Comparison of ENCODE assay signal across 11 cellular contexts in the genomic region with DNA sequence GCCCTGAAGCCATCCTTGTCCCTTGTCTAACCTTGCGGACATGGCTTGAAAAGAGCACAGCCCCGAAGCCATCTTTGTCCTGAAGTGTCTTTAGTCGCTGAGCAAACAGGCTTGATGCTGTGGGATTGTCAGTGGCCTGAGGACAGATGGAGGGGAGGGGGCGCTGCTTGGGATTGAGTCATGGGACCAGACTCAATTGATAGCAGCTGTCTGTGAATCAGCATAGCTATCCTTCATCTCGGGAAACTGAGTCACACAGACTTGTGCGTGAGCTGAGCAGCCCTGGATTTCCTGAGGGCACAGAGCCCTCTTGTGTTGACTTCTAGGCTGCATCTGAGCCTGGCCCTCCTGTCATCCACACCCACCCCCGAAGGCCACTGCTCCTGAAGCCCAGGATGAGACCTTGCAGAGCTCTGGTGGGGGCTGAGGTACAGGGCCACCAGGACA. TPM values are rescaled to one million over a fixed set of nuclear protein-coding genes. Genes with fewer than 3 reads are reported as not detected.
A peak's percentile ranks its signal among the peaks of the same experiment; 100 is the strongest.
DNase-seq lines count a peak whose midpoint lies in the region; FAIRE-seq and TF ChIP-seq lines count a peak whose summit lies in the region.
"Had no signal": no experiment of that assay in that cellular context is flagged by ENCODE, and none has a peak within 500 bp of the region (broad histone marks: within the 10 kb centered on the region; RNA-seq: fewer than 3 reads in every experiment).

No MANE protein-coding gene starts in this region.

- H3K9me3 Mint-ChIP-seq in activated naive CD4-positive, alpha-beta T cell treated with anti-CD3 and anti-CD28 coated beads for 36 hours, result no peaks in the 10 kb centered on the region
- H3K9me3 Mint-ChIP-seq: activated B cell treated with CpG ODN at 0.5 μM for 24 hours had no signal

- intact Hi-C loops in activated naive CD4-positive, alpha-beta T cell treated with anti-CD3 and anti-CD28 coated beads for 36 hours (cut with micrococcal nuclease), result no loop called here
- intact Hi-C loops in adrenal gland (cut with DNase I), result no loop called here

- no peaks in the 10 kb centered on the region for H3K9me2 ChIP-seq in Karpas-422 (replicated peaks; ENCODE audit: insufficient read depth, low read length)

- H3K9me3 ChIP-seq in Karpas-422 (ENCODE audit: low read length) (no peaks in the 10 kb centered on the region), adrenal gland (replicated peaks in 1 of 3) (no peaks in the 10 kb centered on the region)

- H2AFZ ChIP-seq in Karpas-422 (ENCODE audit: low read length), result no peak overlapping the region

- no peaks in the 10 kb centered on the region; the same call in 1 of the 2 replicates for H4K20me1 ChIP-seq in Karpas-422 (ENCODE audit: insufficient read depth, low read depth, low read length)

- peak; percentile 39 for DNase-seq in activated naive CD4-positive, alpha-beta T cell treated with anti-CD3 and anti-CD28 coated beads for 36 hours
- no peak for DNase-seq in activated naive CD4-positive, alpha-beta T cell treated with Interleukin-2 at 50 U/mL for 16 hours
- peak; percentile 57 for DNase-seq in Karpas-422
- DNase-seq in brain microvascular endothelial cell, result no peak
- no peak for DNase-seq in retinal pigment epithelial cell (ENCODE audit: low read depth)
- DNase-seq in NK-92 treated with Interleukin-12 subunit alpha and Interleukin-12 subunit beta, amount 100 ng/mL, for 24 hours (lab: John Stamatoyannopoulos, UW), result no peak
- DNase-seq in GM19239 (ENCODE audit: insufficient read length, low spot score), result no peak
- no peak for DNase-seq in adrenal gland
- DNase-seq: activated B cell treated with CpG ODN at 0.5 μM for 24 hours, EL, NCI-H1417 had no signal

- H3K4me1 ChIP-seq in Karpas-422 (ENCODE audit: low read length) (peaks cover 7% of the 10 kb centered on the region), adrenal gland (replicated peaks in 1 of 2) (peaks cover 0 to 12% of the 10 kb centered on the region in 2 donors)

- H3K9ac ChIP-seq in Karpas-422 (ENCODE audit: low read length), result no peak overlapping the region

- no peaks in the 10 kb centered on the region for H3K79me2 ChIP-seq in Karpas-422 (ENCODE audit: low read length)

- H3K4me3 Mint-ChIP-seq in activated naive CD4-positive, alpha-beta T cell treated with anti-CD3 and anti-CD28 coated beads for 36 hours, result no peak overlapping the region
- H3K4me3 Mint-ChIP-seq: activated B cell treated with CpG ODN at 0.5 μM for 24 hours had no signal

- H3K4me3 ChIP-seq in Karpas-422 (ENCODE audit: low read length) (no peak overlapping the region), brain microvascular endothelial cell (ENCODE audit: low read depth, low read length) (no peak overlapping the region), retinal pigment epithelial cell (ENCODE audit: low read length) (no peak overlapping the region), adrenal gland (no peak overlapping the region)

- H3K27me3 ChIP-seq in Karpas-422 (ENCODE audit: low read length) (no peaks in the 10 kb centered on the region), brain microvascular endothelial cell (replicated peaks) (peaks cover 9% of the 10 kb centered on the region), adrenal gland (no peaks in the 10 kb centered on the region)

- H3K27me3 Mint-ChIP-seq in activated naive CD4-positive, alpha-beta T cell treated with anti-CD3 and anti-CD28 coated beads for 36 hours (ENCODE audit: low read depth), result no peaks in the 10 kb centered on the region
- H3K27me3 Mint-ChIP-seq: activated B cell treated with CpG ODN at 0.5 μM for 24 hours had no signal

- in situ Hi-C loops in brain microvascular endothelial cell (cut with HindIII; ENCODE audit: low pct_ligation_motif_present, low sequenced_read_pairs), result no loop called here

- no peak overlapping the region for H3K27ac Mint-ChIP-seq in activated naive CD4-positive, alpha-beta T cell treated with anti-CD3 and anti-CD28 coated beads for 36 hours
- H3K27ac Mint-ChIP-seq: activated B cell treated with CpG ODN at 0.5 μM for 24 hours had no signal

- H3K36me3 ChIP-seq in Karpas-422 (ENCODE audit: insufficient read depth, low read length) (peaks cover 5% of the 10 kb centered on the region; the same call in 1 of the 2 replicates), brain microvascular endothelial cell (replicated peaks) (no peaks in the 10 kb centered on the region), adrenal gland (replicated peaks in 1 of 2) (no peaks in the 10 kb centered on the region)

- H3K4me2 ChIP-seq in Karpas-422 (ENCODE audit: low read depth, low read length, poor library complexity, severe bottlenecking), result no peak overlapping the region

- peaks cover 53% of the 10 kb centered on the region for H3K36me3 Mint-ChIP-seq in activated naive CD4-positive, alpha-beta T cell treated with anti-CD3 and anti-CD28 coated beads for 36 hours (ENCODE audit: low read depth)

- FAIRE-seq in GM19239 (lab: Jason Lieb, UNC), result no peak

- H3K4me1 Mint-ChIP-seq in activated naive CD4-positive, alpha-beta T cell treated with anti-CD3 and anti-CD28 coated beads for 36 hours (ENCODE audit: low read depth), result peaks cover 15% of the 10 kb centered on the region

- H3K27ac ChIP-seq in Karpas-422 (ENCODE audit: low read length), result no peak overlapping the region
- no peak overlapping the region for H3K27ac ChIP-seq in brain microvascular endothelial cell
- no peak overlapping the region for H3K27ac ChIP-seq in adrenal gland

- CTCF ChIA-PET in activated naive CD4-positive, alpha-beta T cell treated with anti-CD3 and anti-CD28 coated beads for 36 hours (lab: Charles Lee), result interaction anchor here (0.7 to 1.3 kb wide), 4 partner anchors 8 to 173 kb away, joined by 3 to 6 read pairs (median 4); no protein-coding TSS in a partner anchor

- no peak for TF ChIP-seq POLR2A in adrenal gland (IDR thresholded peaks at IDR 0.05)

- TF ChIP-seq CTCF in brain microvascular endothelial cell (IDR thresholded peaks at IDR 0.05; ENCODE audit: low read depth, low read length, missing control alignments), result peak; percentile 66
- peak; percentile 49 for TF ChIP-seq CTCF in retinal pigment epithelial cell (conservative IDR thresholded peaks at IDR 0.05; ENCODE audit: low read depth, low read length)
- TF ChIP-seq CTCF in adrenal gland (IDR thresholded peaks at IDR 0.05), result peak in 1 of 6 experiments; percentile 8

- 69 to 98% (median 72%) methylated on average over 4 to 7 of the region's 7 CpGs for WGBS in adrenal gland, 4 donors

RNA-seq across cellular contexts. Expression of a gene that starts 14.4 kb away (rescaled TPM):
- total RNA-seq in activated naive CD4-positive, alpha-beta T cell treated with anti-CD3 and anti-CD28 coated beads for 36 hours, result 100 to 1,000 TPM; 391 to 406 TPM
- total RNA-seq in Karpas-422 (2014; rRNA removed; shearing (Covaris generic); ENCODE audit: low replicate concordance), result 62.4 and 130 TPM in 2 replicates
- total RNA-seq in adrenal gland, result 1 to 10 TPM in 7 of 8 donors, under 1 TPM in 1; 0.06 to 8.1 (median 4.2) TPM
- 10 to 100 TPM in 1 of 3 donors, 1 to 10 TPM in 2; 1.0 to 12.8 (median 4.0) TPM for polyA plus RNA-seq in adrenal gland

RNA-seq across cellular contexts. Expression of a gene that starts 35.6 kb away (rescaled TPM):
- total RNA-seq in activated naive CD4-positive, alpha-beta T cell treated with anti-CD3 and anti-CD28 coated beads for 36 hours, result 10 to 100 TPM; 87.9 to 88.3 TPM
- total RNA-seq in Karpas-422 (2014; rRNA removed; shearing (Covaris generic); ENCODE audit: low replicate concordance), result 42.5 and 78.8 TPM in 2 replicates
- total RNA-seq in adrenal gland, result 10 to 100 TPM; 36.1 to 84.5 (median 50.7) TPM
- polyA plus RNA-seq in adrenal gland, result 10 to 100 TPM; 42.2 to 81.6 (median 72.1) TPM

Comparison
In these comparisons a context has a peak if more than half of its experiments do, and no peak if none do; other contexts are left out.
1. DNase-seq: peak in activated naive CD4-positive, alpha-beta T cell treated with anti-CD3 and anti-CD28 coated beads for 36 hours (single experiment) and Karpas-422 (single experiment); none in activated naive CD4-positive, alpha-beta T cell treated with Interleukin-2 at 50 U/mL for 16 hours (single experiment), brain microvascular endothelial cell (single experiment), retinal pigment epithelial cell (single experiment), NK-92 treated with Interleukin-12 subunit alpha and Interleukin-12 subunit beta, amount 100 ng/mL, for 24 hours (single experiment), GM19239 (single experiment) and adrenal gland (0 of 7).